8 cellular contexts compared by ENCODE assay signal in genomic region chr17:65207448-65207847, GRCh38.
DNase-seq lines count a peak whose midpoint lies in the region; ATAC-seq and TF ChIP-seq lines count a peak whose summit lies in the region.
"Not testable (repeated sequence)": the region's sequence is repeated elsewhere in the genome, so short reads cannot be mapped to it uniquely, and the experiment has no call there.

No MANE protein-coding gene starts in this region.

- H3K36me3 Mint-ChIP-seq in activated naive CD8-positive, alpha-beta T cell treated with anti-CD3 and anti-CD28 coated beads, Interleukin-2, amount 50 U/mL, for 24 hours (ENCODE audit: low read depth) = not testable (repeated sequence)

- not testable (repeated sequence) for H3K9me3 ChIP-seq in mucosa of descending colon

- not testable (repeated sequence) for H3K4me3 ChIP-seq in epithelial cell of esophagus (ENCODE audit: low read length); mucosa of descending colon

- peaks cover 16% of the 10 kb centered on the region for H3K4me1 Mint-ChIP-seq in activated naive CD8-positive, alpha-beta T cell treated with anti-CD3 and anti-CD28 coated beads, Interleukin-2, amount 50 U/mL, for 24 hours

- H3K36me3 ChIP-seq in mucosa of descending colon (ENCODE audit: low read depth) = not testable (repeated sequence)

- not testable (repeated sequence) for H3K4me1 ChIP-seq in foreskin keratinocyte; mucosa of descending colon (ENCODE audit: low read depth)

- DNase-seq in ELR (ENCODE audit: low read depth) = peak; percentile 71
- DNase-seq in NCI-H226 = peak; percentile 32
- peak; percentile 36 for DNase-seq in activated CD4-positive, alpha-beta T cell treated with anti-CD3 and anti-CD28 coated beads for 48 hours
- DNase-seq in activated naive CD8-positive, alpha-beta T cell treated with anti-CD3 and anti-CD28 coated beads, Interleukin-2, amount 50 U/mL, for 24 hours; mucosa of descending colon; stimulated activated naive CD8-positive, alpha-beta T cell treated with anti-CD3 and anti-CD28 coated beads, Interleukin-15, Interleukin-2, amounts not matched to agents 100 U/mL and 50 U/mL, for 24 hours: not testable (repeated sequence)
- peak; percentile 83 for DNase-seq in epithelial cell of esophagus (ENCODE audit: low read depth)
- DNase-seq in foreskin keratinocyte = peak; percentile 36 to 69

- not testable (repeated sequence) for H3K27ac Mint-ChIP-seq in activated naive CD8-positive, alpha-beta T cell treated with anti-CD3 and anti-CD28 coated beads, Interleukin-2, amount 50 U/mL, for 24 hours

- not testable (repeated sequence) for H3K4me3 Mint-ChIP-seq in activated naive CD8-positive, alpha-beta T cell treated with anti-CD3 and anti-CD28 coated beads, Interleukin-2, amount 50 U/mL, for 24 hours

- H3K27ac ChIP-seq in foreskin keratinocyte = not testable (repeated sequence)

- not testable (repeated sequence) for TF ChIP-seq CTCF in epithelial cell of esophagus (IDR thresholded peaks at IDR 0.05; ENCODE audit: insufficient read depth, low read depth, low read length, missing control alignments); foreskin keratinocyte (conservative IDR thresholded peaks at IDR 0.05); mucosa of descending colon (IDR thresholded peaks at IDR 0.05)

- ATAC-seq in activated naive CD8-positive, alpha-beta T cell treated with anti-CD3 and anti-CD28 coated beads, Interleukin-2, amount 50 U/mL, for 24 hours = peak; percentile 65
- ATAC-seq in foreskin keratinocyte (peak; percentile 90), mucosa of descending colon (peak; percentile 56)
- peak; percentile 64 for ATAC-seq in stimulated activated naive CD8-positive, alpha-beta T cell treated with anti-CD3 and anti-CD28 coated beads, Interleukin-15, Interleukin-2, amounts not matched to agents 100 U/mL and 50 U/mL, for 24 hours

- intact Hi-C loops in mucosa of descending colon (cut with DNase I, micrococcal nuclease) = not testable (repeated sequence)

- H3K27me3 ChIP-seq in foreskin keratinocyte = not testable (repeated sequence)

- not testable (repeated sequence) for H3K27me3 Mint-ChIP-seq in activated naive CD8-positive, alpha-beta T cell treated with anti-CD3 and anti-CD28 coated beads, Interleukin-2, amount 50 U/mL, for 24 hours

- H3K9me3 Mint-ChIP-seq in activated naive CD8-positive, alpha-beta T cell treated with anti-CD3 and anti-CD28 coated beads, Interleukin-2, amount 50 U/mL, for 24 hours = not testable (repeated sequence)
